Comparison of ENCODE assay signal across 20 cellular contexts in genomic region chr14:89844508-89844907, GRCh38.
"Had no signal": no experiment of that assay in that cellular context is flagged by ENCODE, and none has a peak within 500 bp of the region (broad histone marks: within the 10 kb centered on the region; RNA-seq: fewer than 3 reads in every experiment).

No MANE protein-coding gene starts in this region.

- H3K4me1 Mint-ChIP-seq: activated CD4-positive, alpha-beta T cell treated with anti-CD3 and anti-CD28 coated beads, Interleukin-2, amount 10 ng/mL, durations not matched to agents 24 days and 14 days had no signal

- ATAC-seq: activated CD8-positive, alpha-beta T cell treated with anti-CD3 and anti-CD28 coated beads for 36 hours; heart right ventricle; natural killer cell had no signal

- H3K4me3 Mint-ChIP-seq: activated CD4-positive, alpha-beta T cell treated with anti-CD3 and anti-CD28 coated beads, Interleukin-2, amount 10 ng/mL, durations not matched to agents 24 days and 14 days; activated CD8-positive, alpha-beta T cell treated with anti-CD3 and anti-CD28 coated beads for 36 hours; activated T-cell treated with anti-CD3 and anti-CD28 coated beads, Interleukin-2, amount 50 U/mL, for 24 hours; dendritic cell treated with granulocyte-macrophage colony-stimulating factor and Interleukin-4, amounts not matched to agents 40 ng/mL and 50 ng/mL, for 4 days; natural killer cell had no signal

- DNase-seq: activated CD4-positive, alpha-beta T cell treated with anti-CD3 and anti-CD28 coated beads, Interleukin-2, amount 10 ng/mL, durations not matched to agents 24 days and 14 days; activated CD8-positive, alpha-beta T cell treated with anti-CD3 and anti-CD28 coated beads for 36 hours; activated naive CD4-positive, alpha-beta T cell treated with Interleukin-2 at 50 U/mL for 16 hours; activated T-cell treated with anti-CD3 and anti-CD28 coated beads, Interleukin-2, amount 50 U/mL, for 24 hours; anterior cingulate cortex; cerebellar nuclear complex; effector CD8-positive, alpha-beta T cell; heart right ventricle; natural killer cell; sigmoid colon; stimulated activated CD4-positive, alpha-beta T cell treated with anti-CD3 and anti-CD28 coated beads, Interleukin-12 subunit alpha, Interleukin-12 subunit beta, amount 100 ng/mL, for 4 hours; stimulated activated CD4-positive, alpha-beta T cell treated with anti-CD3 and anti-CD28 coated beads, Interleukin-1b, Interleukin-23, amount 100 ng/mL, for 48 hours; stimulated activated CD8-positive, alpha-beta memory T cell treated with anti-CD3 and anti-CD28 coated beads, Interleukin-4, amount 100 ng/mL, for 48 hours; stimulated activated naive CD4-positive, alpha-beta T cell; T1000; thyroid gland had no signal

- H3K9ac ChIP-seq: parathyroid adenoma had no signal

- H3K9me3 Mint-ChIP-seq: activated CD4-positive, alpha-beta T cell treated with anti-CD3 and anti-CD28 coated beads, Interleukin-2, amount 10 ng/mL, durations not matched to agents 24 days and 14 days; activated CD8-positive, alpha-beta T cell treated with anti-CD3 and anti-CD28 coated beads for 36 hours; activated T-cell treated with anti-CD3 and anti-CD28 coated beads, Interleukin-2, amount 50 U/mL, for 24 hours; activated T-helper 2 cell treated with anti-CD3 and anti-CD28 coated beads, Interferon-gamma antibody, Interleukin-2, Interleukin-4, amounts not matched to agents 10 μg/mL and 5 μg/mL and 100 μg/mL, durations not matched to agents 14 hours and 24 hours and 36 hours had no signal

- H3K36me3 ChIP-seq: esophagus muscularis mucosa, heart right ventricle, sigmoid colon, thyroid gland had no signal

- H3K27ac Mint-ChIP-seq: activated CD4-positive, alpha-beta T cell treated with anti-CD3 and anti-CD28 coated beads, Interleukin-2, amount 10 ng/mL, durations not matched to agents 24 days and 14 days; activated CD8-positive, alpha-beta T cell treated with anti-CD3 and anti-CD28 coated beads for 36 hours; activated T-cell treated with anti-CD3 and anti-CD28 coated beads, Interleukin-2, amount 50 U/mL, for 24 hours; activated T-helper 2 cell treated with anti-CD3 and anti-CD28 coated beads, Interferon-gamma antibody, Interleukin-2, Interleukin-4, amounts not matched to agents 10 μg/mL and 5 μg/mL and 100 μg/mL, durations not matched to agents 14 hours and 24 hours and 36 hours; dendritic cell treated with granulocyte-macrophage colony-stimulating factor and Interleukin-4, amounts not matched to agents 40 ng/mL and 50 ng/mL, for 4 days; natural killer cell had no signal

- H3K4me1 ChIP-seq: heart right ventricle, thyroid gland had no signal

- H3K27ac ChIP-seq: esophagus muscularis mucosa, heart right ventricle, parathyroid adenoma, thyroid gland had no signal

- H3K9me3 ChIP-seq: esophagus muscularis mucosa, sigmoid colon, thyroid gland had no signal

- H3K27me3 Mint-ChIP-seq: activated T-cell treated with anti-CD3 and anti-CD28 coated beads, Interleukin-2, amount 50 U/mL, for 24 hours; dendritic cell treated with granulocyte-macrophage colony-stimulating factor and Interleukin-4, amounts not matched to agents 40 ng/mL and 50 ng/mL, for 4 days had no signal

- H3K27me3 ChIP-seq: esophagus muscularis mucosa, heart right ventricle, sigmoid colon, thyroid gland had no signal

- H3K36me3 Mint-ChIP-seq: natural killer cell had no signal

- H3K79me2 ChIP-seq: parathyroid adenoma had no signal

- H3K4me3 ChIP-seq: esophagus muscularis mucosa, heart right ventricle, sigmoid colon, thyroid gland had no signal

- H2AFZ ChIP-seq: parathyroid adenoma had no signal
